In genomic region chr10:70106958-70107791, GRCh38 we compare ENCODE assay signal across 1 cellular context.
TF ChIP-seq lines count a peak whose summit lies in the region.

No MANE protein-coding gene starts in this region.

TF ChIP-seq in IMR-90, 13 proteins besides CTCF, POLR2A, EP300 and RAD21:
- TF ChIP-seq BHLHE40 (IDR thresholded peaks at IDR 0.05; ENCODE audit: low read depth, low read length) (no peak), FOS (IDR thresholded peaks at IDR 0.05; ENCODE audit: low read depth, low read length) (no peak), MAZ (IDR thresholded peaks at IDR 0.05; ENCODE audit: borderline replicate concordance, low read depth, low read length) (no peak), MAFK (IDR thresholded peaks at IDR 0.05; ENCODE audit: low read depth, low read length) (no peak), CHD1 (IDR thresholded peaks at IDR 0.05; ENCODE audit: low read depth, low read length) (no peak), CEBPB (IDR thresholded peaks at IDR 0.05; ENCODE audit: low read depth, low read length) (no peak), USF2 (IDR thresholded peaks at IDR 0.05; ENCODE audit: low read depth, low read length) (no peak), SMC3 (IDR thresholded peaks at IDR 0.05; ENCODE audit: low read depth, low read length) (no peak), MXI1 (IDR thresholded peaks at IDR 0.05; ENCODE audit: borderline replicate concordance, low read depth, low read length) (no peak), ELK1 (IDR thresholded peaks at IDR 0.05; ENCODE audit: borderline replicate concordance, low read depth, low read length) (no peak), RFX5 (IDR thresholded peaks at IDR 0.05; ENCODE audit: low read depth, low read length) (no peak), RCOR1 (IDR thresholded peaks at IDR 0.05; ENCODE audit: insufficient replicate concordance, low read length) (no peak), NFE2L2 (IDR thresholded peaks at IDR 0.05; ENCODE audit: low read depth, low read length) (no peak)
